Comparison of ENCODE assay signal across 16 cellular contexts in the genomic region with DNA sequence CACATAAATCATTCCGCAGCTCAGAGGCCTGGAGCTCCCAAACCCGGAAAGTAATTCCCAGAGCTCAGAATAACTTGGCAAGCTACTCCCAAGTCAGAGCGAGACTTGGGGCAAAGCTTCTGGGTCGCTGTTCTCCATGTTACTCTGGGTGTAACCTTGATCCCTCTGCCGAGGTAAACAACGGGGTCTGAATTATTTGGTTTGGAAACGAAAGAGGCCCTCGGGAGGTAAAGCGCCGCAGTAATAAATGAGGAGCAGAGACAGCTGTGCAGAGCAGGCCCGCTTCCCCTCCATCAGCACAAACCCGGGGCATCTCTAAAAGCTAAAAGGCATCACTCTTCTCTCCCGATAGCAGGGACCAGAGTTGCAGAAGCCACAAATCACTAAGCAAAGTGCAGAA.
A peak's percentile ranks its signal among the peaks of the same experiment; 100 is the strongest.
DNase-seq lines count a peak whose midpoint lies in the region; ATAC-seq and TF ChIP-seq lines count a peak whose summit lies in the region.
"Had no signal": no experiment of that assay in that cellular context is flagged by ENCODE, and none has a peak within 500 bp of the region (broad histone marks: within the 10 kb centered on the region; RNA-seq: fewer than 3 reads in every experiment).

No MANE protein-coding gene starts in this region.

- H3K27me3 ChIP-seq in SJCRH30 (no peaks in the 10 kb centered on the region), testis (no peaks in the 10 kb centered on the region), neuronal stem cell (ENCODE audit: control insufficient read depth in 3 of 3, insufficient read depth in 3 of 3, low read depth in 1 of 3, low read length in 3 of 3) (peaks cover 0 to 24% (median 0%) of the 10 kb centered on the region in 3 experiments)

- H3K14ac ChIP-seq in neuronal stem cell (ENCODE audit: low read length): no peak overlapping the region

- intact Hi-C loops in testis (cut with DNase I; ENCODE audit: low total_unique reads): no loop called here

- H3K36me3 Mint-ChIP-seq in activated T-helper 17 cell treated with anti-CD3 and anti-CD28 coated beads, Interleukin-2, amount 50 U/mL, for 72 hours (ENCODE audit: low read depth): no peaks in the 10 kb centered on the region
- no peaks in the 10 kb centered on the region for H3K36me3 Mint-ChIP-seq in nephron (ENCODE audit: low read depth)
- H3K36me3 Mint-ChIP-seq: CD4-positive, alpha-beta memory T cell had no signal

- no peak overlapping the region for H3K4me2 ChIP-seq in neuronal stem cell (ENCODE audit: insufficient read depth, low read length, poor library complexity, severe bottlenecking)
- H3K4me2 ChIP-seq: GM23338 had no signal

- no peak overlapping the region for H3K4me3 Mint-ChIP-seq in activated T-helper 17 cell treated with anti-CD3 and anti-CD28 coated beads, Interleukin-2, amount 50 U/mL, for 72 hours
- no peak overlapping the region for H3K4me3 Mint-ChIP-seq in nephron
- H3K4me3 Mint-ChIP-seq: CD4-positive, alpha-beta memory T cell; GM23338; H9 had no signal

- no peak overlapping the region for H2BK12ac ChIP-seq in neuronal stem cell (ENCODE audit: low read length)

- H3K36me3 ChIP-seq in SJCRH30 (no peaks in the 10 kb centered on the region), testis (ENCODE audit: low read depth, missing control alignments) (no peaks in the 10 kb centered on the region), neuronal stem cell (replicated peaks in 1 of 2; ENCODE audit: control insufficient read depth in 2 of 2, insufficient read depth in 2 of 2, low read length in 2 of 2) (no peaks in the 10 kb centered on the region)

- H3K4me3 ChIP-seq in SJCRH30 (peak overlapping the region; percentile 21), testis (no peak overlapping the region), neuronal stem cell (ENCODE audit: low read length in 2 of 2) (no peak overlapping the region)
- H3K4me3 ChIP-seq: GM23338 had no signal

- peaks cover 6% of the 10 kb centered on the region for H3K9me3 Mint-ChIP-seq in activated T-helper 17 cell treated with anti-CD3 and anti-CD28 coated beads, Interleukin-2, amount 50 U/mL, for 72 hours
- H3K9me3 Mint-ChIP-seq in nephron: peaks cover 2% of the 10 kb centered on the region
- H3K9me3 Mint-ChIP-seq: GM23338 had no signal

- no peak overlapping the region for H3K18ac ChIP-seq in neuronal stem cell (ENCODE audit: low read length)

- H3K9ac ChIP-seq in neuronal stem cell (ENCODE audit: low read depth, low read length, poor library complexity): no peak overlapping the region

- H2AK5ac ChIP-seq in neuronal stem cell (ENCODE audit: low read depth, low read length): no peak overlapping the region

- H4K91ac ChIP-seq in neuronal stem cell (ENCODE audit: low read depth, low read length, poor library complexity): no peak overlapping the region

- H2BK120ac ChIP-seq in neuronal stem cell (ENCODE audit: low read depth, low read length): no peak overlapping the region

- ATAC-seq in activated T-helper 17 cell treated with anti-CD3 and anti-CD28 coated beads, Interleukin-2, amount 50 U/mL, for 72 hours (replicated peaks): no peak
- ATAC-seq: GM23338, HCT116 had no signal

- TF ChIP-seq POLR2A in testis (IDR thresholded peaks at IDR 0.05): no peak

- H3K27me3 Mint-ChIP-seq in activated T-helper 17 cell treated with anti-CD3 and anti-CD28 coated beads, Interleukin-2, amount 50 U/mL, for 72 hours: peaks cover 15% of the 10 kb centered on the region
- H3K27me3 Mint-ChIP-seq in nephron (ENCODE audit: low read depth): no peaks in the 10 kb centered on the region

- peak overlapping the region; percentile 1 for H3K27ac Mint-ChIP-seq in activated T-helper 17 cell treated with anti-CD3 and anti-CD28 coated beads, Interleukin-2, amount 50 U/mL, for 72 hours
- peak overlapping the region; percentile 61 to 94 (median 83) for H3K27ac Mint-ChIP-seq in nephron
- H3K27ac Mint-ChIP-seq: GM23338, H9 had no signal

- DNase-seq in SJCRH30 (peak; percentile 45 to 70), testis (peak; percentile 25), SKM-1 (lab: John Stamatoyannopoulos, UW; ENCODE audit: unreplicated experiment) (no peak), neuronal stem cell (ENCODE audit: low spot score) (no peak)
- DNase-seq: C1 segment of cervical spinal cord; Calu3; CD4-positive, alpha-beta memory T cell; COR-L47; DMS53; DMS79 treated with DMSO at 0.1 percent for 48 hours; GF-D8; H9 had no signal

- H4K8ac ChIP-seq in neuronal stem cell (ENCODE audit: low read depth, low read length): no peak overlapping the region

- WGBS in testis, 2 donors: 20 to 41% methylated on average over 12 to 13 of the region's 13 CpGs
- no CpG with 5 or more reads among the region's 13 CpGs for WGBS in neuronal stem cell (ENCODE audit: extremely low coverage in 2 of 2, insufficient read length in 2 of 2, insufficient replicate concordance in 1 of 2), 2 donors

- H3K4me1 Mint-ChIP-seq in activated T-helper 17 cell treated with anti-CD3 and anti-CD28 coated beads, Interleukin-2, amount 50 U/mL, for 72 hours: no peaks in the 10 kb centered on the region
- H3K4me1 Mint-ChIP-seq in nephron: peaks cover 50% of the 10 kb centered on the region
- H3K4me1 Mint-ChIP-seq: CD4-positive, alpha-beta memory T cell had no signal

- H3K9me3 ChIP-seq in SJCRH30 (replicated peaks) (no peaks in the 10 kb centered on the region), testis (no peaks in the 10 kb centered on the region), neuronal stem cell (replicated peaks in 1 of 2; ENCODE audit: control insufficient read depth in 2 of 2, insufficient read depth in 1 of 2, low read depth in 1 of 2, low read length in 2 of 2) (no peaks in the 10 kb centered on the region)

- H3K4ac ChIP-seq in neuronal stem cell (ENCODE audit: low read length): no peak overlapping the region

- peak overlapping the region; percentile 46 for H3K27ac ChIP-seq in SJCRH30
- no peak overlapping the region for H3K27ac ChIP-seq in testis
- no peak overlapping the region for H3K27ac ChIP-seq in neuronal stem cell (replicated peaks; ENCODE audit: low read length)

- no peaks in the 10 kb centered on the region for H3K79me1 ChIP-seq in neuronal stem cell (ENCODE audit: low read depth, low read length)

- H2BK5ac ChIP-seq in neuronal stem cell (ENCODE audit: low read length): no peak overlapping the region

- H3K23ac ChIP-seq in neuronal stem cell (ENCODE audit: low read depth, low read length, poor library complexity): no peak overlapping the region

- H2BK15ac ChIP-seq in neuronal stem cell (ENCODE audit: low read length): no peak overlapping the region

- TF ChIP-seq CTCF in nephron (IDR thresholded peaks at IDR 0.05; ENCODE audit: unreplicated experiment in 3 of 3) (no peak), testis (IDR thresholded peaks at IDR 0.05) (no peak)

- H2AFZ ChIP-seq in neuronal stem cell (ENCODE audit: low read length): no peak overlapping the region
- H2AFZ ChIP-seq: GM23338 had no signal

- H3K4me1 ChIP-seq in SJCRH30 (peaks cover 4% of the 10 kb centered on the region; the same call in 1 of the 2 replicates), testis (no peaks in the 10 kb centered on the region), neuronal stem cell (ENCODE audit: control insufficient read depth in 2 of 2, insufficient read depth in 1 of 2, low read depth in 1 of 2, low read length in 2 of 2) (no peaks in the 10 kb centered on the region)

Comparison
In these comparisons a context has a peak if more than half of its experiments do, and no peak if none do; other contexts are left out.
1. DNase-seq: peak in SJCRH30 (2 of 2) and testis (single experiment); none in SKM-1 (single experiment) and neuronal stem cell (single experiment).